ENCODE assay signal across 7 cellular contexts in the genomic region with DNA sequence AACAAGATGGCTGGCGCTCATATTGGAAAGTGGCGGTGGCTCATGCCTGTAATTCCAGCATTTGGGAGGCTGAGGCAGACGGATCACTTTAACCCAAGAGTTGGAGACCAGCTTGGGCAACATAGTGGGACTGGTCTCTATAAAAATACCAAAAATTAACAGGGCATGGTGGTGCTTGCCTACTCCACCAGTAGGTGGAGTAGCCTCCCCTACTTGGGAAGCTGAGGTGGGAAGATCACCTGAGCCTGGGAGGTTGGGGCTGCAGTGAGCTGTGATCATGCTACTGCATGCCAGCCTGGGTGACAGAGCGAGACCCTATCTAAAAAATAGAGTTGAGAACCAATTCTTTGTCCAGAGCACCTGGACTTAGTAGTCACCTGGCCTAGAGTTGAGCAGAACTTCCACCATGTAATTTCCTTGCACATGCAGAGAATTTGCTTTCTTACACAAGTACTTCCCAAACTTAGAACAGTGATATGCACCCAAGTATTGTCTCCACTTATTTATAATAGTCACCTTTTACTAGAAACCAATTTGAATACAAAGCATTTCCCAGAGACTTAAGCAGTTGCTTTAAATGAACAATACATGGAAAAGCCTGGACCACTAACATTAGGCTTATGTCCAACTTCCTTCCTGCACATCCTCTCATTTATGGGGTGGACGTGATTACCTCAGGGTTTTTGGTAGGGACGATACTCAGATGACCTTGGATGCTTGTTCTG. TPM values are rescaled to one million over a fixed set of nuclear protein-coding genes. Genes with fewer than 3 reads are reported as not detected.
A peak's percentile ranks its signal among the peaks of the same experiment; 100 is the strongest.
DNase-seq lines count a peak whose midpoint lies in the region; ATAC-seq, FAIRE-seq and TF ChIP-seq lines count a peak whose summit lies in the region.

No MANE protein-coding gene starts in this region.

- H3K9me1 ChIP-seq in K562 (ENCODE audit: control insufficient read depth, insufficient read depth, low read length): no peaks in the 10 kb centered on the region

- no peak overlapping the region for H3K27ac ChIP-seq in K562 (ENCODE audit: extremely low read depth, low read depth, low read length)
- H3K27ac ChIP-seq in neutrophil: no peak overlapping the region

- TF ChIP-seq EP300 in K562 (IDR thresholded peaks at IDR 0.05; ENCODE audit: low read length): no peak

- H3K9me3 ChIP-seq in K562 (replicated peaks; ENCODE audit: control insufficient read depth, insufficient read depth, low read depth, low read length): no peaks in the 10 kb centered on the region
- no peaks in the 10 kb centered on the region for H3K9me3 ChIP-seq in neutrophil

- POLR2A ChIA-PET in K562 (lab: Yijun Ruan, JAX): interaction anchor here (0.7 to 0.8 kb wide), 2 partner anchors 31 to 437 kb away, joined by 3 to 4 read pairs; no protein-coding TSS in a partner anchor

- DNase-seq in GM12864 (ENCODE audit: low read depth): no peak
- DNase-seq in Jurkat, Clone E6-1 (ENCODE audit: low read depth, low spot score): peak; percentile 17
- peak in 2 of 4 experiments; percentile 54 to 68 for DNase-seq in K562 (ENCODE audit: extremely low read depth in 1 of 4, low spot score in 3 of 4)
- DNase-seq in NCI-H446 (lab: John Stamatoyannopoulos, UW): no peak
- DNase-seq in RCC 7860 (ENCODE audit: low spot score): no peak

- H3K36me3 ChIP-seq in K562 (ENCODE audit: control insufficient read depth, insufficient read depth, low read length) (no peaks in the 10 kb centered on the region), neutrophil (no peaks in the 10 kb centered on the region)

- peak; percentile 76 to 85 for TF ChIP-seq RAD21 in K562 (CRISPR knock-in tag; conservative IDR thresholded peaks at IDR 0.05 in 1 of 2, IDR thresholded peaks at IDR 0.05 in 1 of 2)

- H3K4me2 ChIP-seq in K562 (ENCODE audit: insufficient read depth, low read length): no peak overlapping the region

- intact Hi-C loops in K562 (cut with micrococcal nuclease): loop anchor here (1.0 kb wide), 2 partner anchors 32 to 383 kb away; no protein-coding TSS in a partner anchor

- WGBS in K562 (ENCODE audit: insufficient coverage, low coverage, missing lambda C conversion rate): 9% methylated on average over 6 of the region's 6 CpGs

- H3K4me1 ChIP-seq in K562 (replicated peaks in 1 of 2; ENCODE audit: control insufficient read depth in 2 of 2, insufficient read depth in 2 of 2, low read length in 2 of 2): peaks cover 0 to 3% of the 10 kb centered on the region in 2 experiments; a peak in 1 of 5 replicates
- no peaks in the 10 kb centered on the region for H3K4me1 ChIP-seq in neutrophil (ENCODE audit: control insufficient read depth in 1 of 2, insufficient read depth in 1 of 2, low read depth in 1 of 2, low read length in 1 of 2)

- H3K79me2 ChIP-seq in K562 (ENCODE audit: control insufficient read depth, insufficient read depth, low read length): no peaks in the 10 kb centered on the region

- TF ChIP-seq POLR2A in K562 (conservative IDR thresholded peaks at IDR 0.05): no peak

- CTCF ChIA-PET in K562 (lab: Yijun Ruan, JAX; ENCODE audit: low intra/inter-chr PET ratio): interaction anchor here (0.6 to 2.9 kb wide), 5 partner anchors 30 to 383 kb away, joined by 4 to 23 read pairs (median 4); no protein-coding TSS in a partner anchor

- H3K27me3 ChIP-seq in K562 (ENCODE audit: control insufficient read depth in 2 of 2, insufficient read depth in 2 of 2, low read length in 2 of 2) (no peaks in the 10 kb centered on the region), neutrophil (no peaks in the 10 kb centered on the region)

- H2AFZ ChIP-seq in K562 (ENCODE audit: low read depth, low read length): no peak overlapping the region

- no peak overlapping the region for H3K9ac ChIP-seq in K562 (ENCODE audit: insufficient read depth in 1 of 2, low read depth in 2 of 2, low read length in 2 of 2)

- ATAC-seq in GM19463 (IDR thresholded peaks at IDR 0.05; ENCODE audit: unreplicated experiment): peak; percentile 81
- peak; percentile 94 for ATAC-seq in K562

- H4K20me1 ChIP-seq in K562 (replicated peaks; ENCODE audit: control insufficient read depth, insufficient read depth, low read length): no peaks in the 10 kb centered on the region

- no TSS peak for BruUV-seq in K562 (replicated peaks; lab: Mats Ljungman, UMichigan)

- FAIRE-seq in K562 (lab: Jason Lieb, UNC) (peak; percentile 88), RCC 7860 (lab: Jason Lieb, UNC) (no peak)

- H3K4me3 ChIP-seq in GM12864 (ENCODE audit: low read depth, low read length) (no peak overlapping the region), K562 (no peak overlapping the region), neutrophil (ENCODE audit: low read depth in 1 of 2, low read length in 1 of 2) (no peak overlapping the region)
- no peak overlapping the region for H3K4me3 ChIP-seq in Jurkat, Clone E6-1 (ENCODE audit: low read length)

- TF ChIP-seq CTCF in GM12864 (IDR thresholded peaks at IDR 0.05; ENCODE audit: low read depth, low read length, missing control alignments) (peak; percentile 80), K562 (IDR thresholded peaks at IDR 0.05 in 2 of 3, conservative IDR thresholded peaks at IDR 0.05 in 1 of 3; ENCODE audit: insufficient read depth in 2 of 3, low read depth in 1 of 3, low read length in 3 of 3) (peak; percentile 82 to 94 (median 93)), neutrophil (IDR thresholded peaks at IDR 0.05) (peak; percentile 14)

- in situ Hi-C loops in K562 (cut with MboI): loop anchor here (5.0 kb wide), 1 partner anchor 33 kb away; no protein-coding TSS in a partner anchor

TF ChIP-seq in K562, 482 proteins besides CTCF, POLR2A, EP300 and RAD21 (continues in another document):
- TF ChIP-seq CHAMP1 (IDR thresholded peaks at IDR 0.05) (no peak), DPF2 (IDR thresholded peaks at IDR 0.05) (0 out of 2 replicates have a peak, but pooled peaks have one; percentile 9), ZNF140 (CRISPR knock-in tag; IDR thresholded peaks at IDR 0.05) (no peak)
- TF ChIP-seq, protein P1, sequence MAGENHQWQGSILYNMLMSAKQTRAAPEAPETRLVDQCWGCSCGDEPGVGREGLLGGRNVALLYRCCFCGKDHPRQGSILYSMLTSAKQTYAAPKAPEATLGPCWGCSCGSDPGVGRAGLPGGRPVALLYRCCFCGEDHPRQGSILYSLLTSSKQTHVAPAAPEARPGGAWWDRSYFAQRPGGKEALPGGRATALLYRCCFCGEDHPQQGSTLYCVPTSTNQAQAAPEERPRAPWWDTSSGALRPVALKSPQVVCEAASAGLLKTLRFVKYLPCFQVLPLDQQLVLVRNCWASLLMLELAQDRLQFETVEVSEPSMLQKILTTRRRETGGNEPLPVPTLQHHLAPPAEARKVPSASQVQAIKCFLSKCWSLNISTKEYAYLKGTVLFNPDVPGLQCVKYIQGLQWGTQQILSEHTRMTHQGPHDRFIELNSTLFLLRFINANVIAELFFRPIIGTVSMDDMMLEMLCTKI (IDR thresholded peaks at IDR 0.05; ENCODE audit: partially characterized antibody): no peak
- TF ChIP-seq, protein P2, sequence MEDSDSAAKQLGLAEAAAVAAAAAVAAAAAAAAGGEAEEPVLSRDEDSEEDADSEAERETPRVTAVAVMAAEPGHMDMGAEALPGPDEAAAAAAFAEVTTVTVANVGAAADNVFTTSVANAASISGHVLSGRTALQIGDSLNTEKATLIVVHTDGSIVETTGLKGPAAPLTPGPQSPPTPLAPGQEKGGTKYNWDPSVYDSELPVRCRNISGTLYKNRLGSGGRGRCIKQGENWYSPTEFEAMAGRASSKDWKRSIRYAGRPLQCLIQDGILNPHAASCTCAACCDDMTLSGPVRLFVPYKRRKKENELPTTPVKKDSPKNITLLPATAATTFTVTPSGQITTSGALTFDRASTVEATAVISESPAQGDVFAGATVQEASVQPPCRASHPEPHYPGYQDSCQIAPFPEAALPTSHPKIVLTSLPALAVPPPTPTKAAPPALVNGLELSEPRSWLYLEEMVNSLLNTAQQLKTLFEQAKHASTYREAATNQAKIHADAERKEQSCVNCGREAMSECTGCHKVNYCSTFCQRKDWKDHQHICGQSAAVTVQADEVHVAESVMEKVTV (CRISPR knock-in tag; IDR thresholded peaks at IDR 0.05): peak; percentile 64

RNA-seq across cellular contexts. Expression of gene LAMB4, which starts 15.9 kb away (rescaled TPM):
- polyA plus RNA-seq in Jurkat, Clone E6-1 (2012; ENCODE audit: insufficient read depth, insufficient read length): not detected
- not detected in 2 replicates for total RNA-seq in K562 (2011; cell fraction: chromatin; rRNA removed; ENCODE audit: low replicate concordance)
- total RNA-seq in K562 (2011; cell fraction: nucleolus; rRNA removed): not detected in 2 replicates
- total RNA-seq in K562 (2011; cell fraction: nucleoplasm; rRNA removed): 0.29 TPM in 1 of 2 replicates, not detected in the other
- total RNA-seq in K562 (2014; rRNA removed) (not detected in 2 replicates), K562 (2014; rRNA removed; fragmentation: Illumina TruSeq; extraction: Trizol) (0.07 and 0.10 TPM in 2 replicates), K562 (2015; rRNA removed; fragmentation: Illumina TruSeq; extraction: Trizol) (not detected in 2 replicates), K562 (2021) (not detected in 2 replicates)
- polyA plus RNA-seq in K562 (2011; rRNA removed) (not detected in 2 replicates), K562 (2014; fragmentation: Illumina TruSeq; extraction: Trizol) (0.06 TPM in 1 of 2 replicates, not detected in the other), K562 (2014; fragmentation: Nextera tagmentation; extraction: Ambion mirVana) (under 1 TPM; 0.06 to 0.13 TPM), K562 (2014; rRNA removed) (0.12 TPM in 1 of 2 replicates, not detected in the other)
- 0.03 TPM in 1 of 2 replicates, not detected in the other for polyA plus RNA-seq in K562 (2011; cell fraction: cytosol; rRNA removed)
- not detected in 2 replicates for polyA plus RNA-seq in K562 (2011; cell fraction: nucleus; rRNA removed)
- polyA plus RNA-seq in K562 (2012): 0.09 and 0.18 TPM in 2 replicates
- polyA minus RNA-seq in K562 (2011; rRNA and poly(A)+ RNA removed): 0.21 TPM in 1 of 2 replicates, not detected in the other
- polyA minus RNA-seq in K562 (2011; cell fraction: cytosol; rRNA and poly(A)+ RNA removed): not detected in 2 replicates
- not detected in 2 replicates for polyA minus RNA-seq in K562 (2011; cell fraction: nucleus; rRNA and poly(A)+ RNA removed)

Comparison
In these comparisons a context has a peak if more than half of its experiments do, and no peak if none do; other contexts are left out.
1. CTCF ChIP-seq: peak in every context shown above with its lines; median percentile 93 in K562; 80 in GM12864; 14 in neutrophil.